ENCODE assay signal across 8 cellular contexts in the genomic region with DNA sequence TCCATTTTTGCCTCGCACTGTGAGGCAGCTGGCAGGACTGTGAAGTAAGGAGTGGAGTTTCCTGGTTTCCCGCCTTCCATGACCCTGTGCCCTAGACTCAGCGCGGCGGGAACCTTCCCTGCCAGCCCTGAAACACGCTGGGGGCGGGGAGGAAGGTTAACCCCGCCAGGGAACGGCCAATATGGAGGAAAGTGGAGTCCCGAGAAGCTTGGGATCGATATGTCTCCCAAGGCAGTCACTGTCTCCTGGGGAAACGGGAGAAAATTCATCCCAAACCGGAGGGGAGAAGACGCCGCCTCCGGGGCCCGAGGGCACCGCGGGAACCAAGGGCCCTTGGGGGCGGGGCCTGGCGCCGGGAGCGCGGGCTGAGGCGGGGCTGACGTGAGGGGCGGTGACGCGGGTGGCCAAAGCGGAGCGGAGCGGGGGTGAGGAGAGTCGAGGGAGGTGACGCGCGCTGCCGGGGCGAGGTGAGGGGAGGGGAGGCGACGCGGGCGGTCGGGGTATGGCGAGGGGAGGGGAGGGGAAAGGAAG. TPM values are rescaled to one million over a fixed set of nuclear protein-coding genes. Genes with fewer than 3 reads are reported as not detected.
A peak's percentile ranks its signal among the peaks of the same experiment; 100 is the strongest.
DNase-seq lines count a peak whose midpoint lies in the region; ATAC-seq and TF ChIP-seq lines count a peak whose summit lies in the region.

A gene with protein sequence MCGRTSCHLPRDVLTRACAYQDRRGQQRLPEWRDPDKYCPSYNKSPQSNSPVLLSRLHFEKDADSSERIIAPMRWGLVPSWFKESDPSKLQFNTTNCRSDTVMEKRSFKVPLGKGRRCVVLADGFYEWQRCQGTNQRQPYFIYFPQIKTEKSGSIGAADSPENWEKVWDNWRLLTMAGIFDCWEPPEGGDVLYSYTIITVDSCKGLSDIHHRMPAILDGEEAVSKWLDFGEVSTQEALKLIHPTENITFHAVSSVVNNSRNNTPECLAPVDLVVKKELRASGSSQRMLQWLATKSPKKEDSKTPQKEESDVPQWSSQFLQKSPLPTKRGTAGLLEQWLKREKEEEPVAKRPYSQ (plus strand): TSS at position 432 of the 531 bp plus-strand sequence. CDS start 863 bp downstream, outside the sequence.

- peak within 1 kb of the TSS; percentile 92 to 97 for H3K27ac ChIP-seq in prostate gland
- peak within 1 kb of the TSS; percentile 93 for H3K27ac ChIP-seq in upper lobe of right lung

- peaks cover 8 to 9% of the 10 kb centered on the region in 2 donors for H3K36me3 ChIP-seq in prostate gland
- H3K36me3 ChIP-seq in upper lobe of right lung, result peaks cover 41% of the 10 kb centered on the region

- peaks cover 58% of the 10 kb centered on the region for H3K36me3 Mint-ChIP-seq in T-helper 2 cell treated with Interferon-gamma antibody and Interleukin-4, amounts not matched to agents 5 μg/mL and 100 μg/mL, for 36 hours (ENCODE audit: low read depth)

- peak within 1 kb of the TSS; percentile 97 for H3K4me3 Mint-ChIP-seq in T-helper 2 cell treated with Interferon-gamma antibody and Interleukin-4, amounts not matched to agents 5 μg/mL and 100 μg/mL, for 36 hours

- H3K4me1 ChIP-seq in prostate gland (replicated peaks) (no peaks in the 10 kb centered on the region), upper lobe of right lung (peaks cover 23% of the 10 kb centered on the region)

- no peaks in the 10 kb centered on the region for H3K9me3 ChIP-seq in prostate gland
- H3K9me3 ChIP-seq in upper lobe of right lung, result no peaks in the 10 kb centered on the region

- WGBS in prostate gland, result under 1% methylated on average over 44 of the region's 44 CpGs

- intact Hi-C loops in left ventricle myocardium superior (cut with micrococcal nuclease) (no loop called here), prostate gland (cut with DNase I) (loop anchor here (2.0 kb wide), 1 partner anchor 38 kb away; a partner anchor contains a TSS), upper lobe of right lung (cut with DNase I) (no loop called here)

- no peaks in the 10 kb centered on the region for H3K27me3 Mint-ChIP-seq in T-helper 2 cell treated with Interferon-gamma antibody and Interleukin-4, amounts not matched to agents 5 μg/mL and 100 μg/mL, for 36 hours (ENCODE audit: low read depth)

- peak; percentile 86 for TF ChIP-seq POLR2A in prostate gland (IDR thresholded peaks at IDR 0.05)

- peak within 1 kb of the TSS; percentile 90 to 95 for H3K4me3 ChIP-seq in prostate gland
- peak within 1 kb of the TSS; percentile 97 for H3K4me3 ChIP-seq in upper lobe of right lung

- ATAC-seq in HG02885 (IDR thresholded peaks at IDR 0.05; ENCODE audit: poor library complexity, unreplicated experiment) (peak; percentile 59), left ventricle myocardium superior (peak; percentile 97), upper lobe of right lung (peak; percentile 98)

- H3K27me3 ChIP-seq in prostate gland (replicated peaks; ENCODE audit: insufficient read depth), result no peaks in the 10 kb centered on the region
- H3K27me3 ChIP-seq in upper lobe of right lung, result no peaks in the 10 kb centered on the region

- peak within 1 kb of the TSS; percentile 96 for H3K27ac Mint-ChIP-seq in T-helper 2 cell treated with Interferon-gamma antibody and Interleukin-4, amounts not matched to agents 5 μg/mL and 100 μg/mL, for 36 hours

- no peak for TF ChIP-seq CTCF in GM10266 (IDR thresholded peaks at IDR 0.05; ENCODE audit: control insufficient read depth, insufficient read depth, low read depth, missing control alignments)
- TF ChIP-seq CTCF in prostate gland (IDR thresholded peaks at IDR 0.05), result peak in 2 of 4 experiments; percentile 28
- no peak for TF ChIP-seq CTCF in upper lobe of right lung (IDR thresholded peaks at IDR 0.05)

- H3K4me1 Mint-ChIP-seq in T-helper 2 cell treated with Interferon-gamma antibody and Interleukin-4, amounts not matched to agents 5 μg/mL and 100 μg/mL, for 36 hours (ENCODE audit: low read depth), result peaks cover 48% of the 10 kb centered on the region

- peak; percentile 90 for DNase-seq in GM10266 (ENCODE audit: extremely low spot score)
- peak; percentile 66 for DNase-seq in NCI-H2029 (lab: John Stamatoyannopoulos, UW)
- DNase-seq in T-helper 2 cell treated with Interferon-gamma antibody and Interleukin-4, amounts not matched to agents 5 μg/mL and 100 μg/mL, for 36 hours (ENCODE audit: low spot score), result peak; percentile 93
- peak in 57 of 58 donors; percentile 33 to 94 (median 84) for DNase-seq in anterior cingulate cortex (lab: John Stamatoyannopoulos, UW)
- DNase-seq in left ventricle myocardium superior, result peak; percentile 96
- DNase-seq in prostate gland (ENCODE audit: low spot score), result peak; percentile 92
- DNase-seq in upper lobe of right lung, result peak; percentile 98

- no peaks in the 10 kb centered on the region for H3K9me3 Mint-ChIP-seq in T-helper 2 cell treated with Interferon-gamma antibody and Interleukin-4, amounts not matched to agents 5 μg/mL and 100 μg/mL, for 36 hours

RNA-seq across cellular contexts. Expression of the gene that starts here (rescaled TPM):
- total RNA-seq in left ventricle myocardium superior (34.9 TPM), prostate gland (10 to 100 TPM; 29.1 to 34.9 TPM), upper lobe of right lung (34.8 TPM)

Comparison
In these comparisons a context has a peak if more than half of its experiments do, and no peak if none do; other contexts are left out.
1. Peak in every context shown above with its lines: DNase-seq, ATAC-seq, H3K4me3 ChIP-seq and H3K27ac ChIP-seq.